ENCODE assay signal across 14 cellular contexts in the genomic region with DNA sequence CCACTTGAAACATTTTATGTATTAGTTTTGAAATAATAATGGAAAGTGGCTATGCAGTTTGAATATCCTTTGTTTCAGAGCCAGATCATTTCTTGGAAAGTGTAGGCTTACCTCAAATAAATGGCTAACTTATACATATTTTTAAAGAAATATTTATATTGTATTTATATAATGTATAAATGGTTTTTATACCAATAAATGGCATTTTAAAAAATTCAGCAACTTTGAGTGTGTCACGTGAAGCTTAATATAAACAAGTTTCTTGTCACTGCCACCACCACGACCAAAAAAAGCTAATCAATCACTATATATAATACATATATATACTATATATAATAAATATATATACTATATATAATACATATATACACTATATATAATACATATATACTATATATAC. TPM values are rescaled to one million over a fixed set of nuclear protein-coding genes. Genes with fewer than 3 reads are reported as not detected.
DNase-seq lines count a peak whose midpoint lies in the region; ATAC-seq and TF ChIP-seq lines count a peak whose summit lies in the region.
"Had no signal": no experiment of that assay in that cellular context is flagged by ENCODE, and none has a peak within 500 bp of the region (broad histone marks: within the 10 kb centered on the region; RNA-seq: fewer than 3 reads in every experiment).

No MANE protein-coding gene starts in this region.

- ATAC-seq in RWPE2 (ENCODE audit: low read depth) (no peak), T-helper 17 cell (no peak), right lobe of liver (no peak)

- TF ChIP-seq CTCF in RWPE2 (IDR thresholded peaks at IDR 0.05; ENCODE audit: poor library complexity, severe bottlenecking) (no peak), right lobe of liver (IDR thresholded peaks at IDR 0.05) (no peak), SK-N-SH (IDR thresholded peaks at IDR 0.05) (no peak)

- no peaks in the 10 kb centered on the region for H3K9me3 ChIP-seq in GM23248 (ENCODE audit: low read depth)
- no peaks in the 10 kb centered on the region for H3K9me3 ChIP-seq in RWPE2 (ENCODE audit: severe bottlenecking)
- no peaks in the 10 kb centered on the region for H3K9me3 ChIP-seq in T-helper 17 cell (ENCODE audit: control insufficient read depth, low read length, poor library complexity, severe bottlenecking)
- H3K9me3 ChIP-seq in right lobe of liver: no peaks in the 10 kb centered on the region
- no peaks in the 10 kb centered on the region for H3K9me3 ChIP-seq in SK-N-SH

- H3K79me2 ChIP-seq in GM23248 (ENCODE audit: insufficient read depth): peaks cover 23% of the 10 kb centered on the region
- H3K79me2 ChIP-seq in SK-N-SH (ENCODE audit: insufficient read depth): no peaks in the 10 kb centered on the region

- 75 to 84% methylated on average over 2 of the region's 2 CpGs for WGBS in GM23248 (ENCODE audit: low coverage in 1 of 2, low lambda C conversion rate in 2 of 2, missing lambda C conversion rate in 2 of 2), 2 experiments
- WGBS in right lobe of liver (ENCODE audit: insufficient coverage, low coverage, low lambda C conversion rate, missing lambda C conversion rate): 73% methylated on average over 2 of the region's 2 CpGs
- 47% methylated on average over 2 of the region's 2 CpGs for WGBS in SK-N-SH (ENCODE audit: low lambda C conversion rate)

- no peak for TF ChIP-seq POLR2A in right lobe of liver (IDR thresholded peaks at IDR 0.05)

- H3K4me2 ChIP-seq in GM23248 (ENCODE audit: unreplicated experiment) (peak overlapping the region; percentile 61), SK-N-SH (no peak overlapping the region)

- H3K27me3 ChIP-seq in GM23248 (replicated peaks; ENCODE audit: insufficient read depth): no peaks in the 10 kb centered on the region
- H3K27me3 ChIP-seq in RWPE2 (ENCODE audit: insufficient read depth, poor library complexity, severe bottlenecking): no peaks in the 10 kb centered on the region
- no peaks in the 10 kb centered on the region for H3K27me3 ChIP-seq in right lobe of liver
- H3K27me3 ChIP-seq in SK-N-SH (ENCODE audit: insufficient read depth): no peaks in the 10 kb centered on the region
- H3K27me3 ChIP-seq: MG63 had no signal

- H3K4me3 ChIP-seq in GM23248 (no peak overlapping the region), RWPE2 (ENCODE audit: severe bottlenecking) (no peak overlapping the region), right lobe of liver (no peak overlapping the region), SK-N-SH (ENCODE audit: low read depth in 2 of 2, low read length in 1 of 2) (no peak overlapping the region)

- H3F3A ChIP-seq in GM23248 (ENCODE audit: insufficient read depth) (peaks cover 46% of the 10 kb centered on the region), SK-N-SH (replicated peaks; ENCODE audit: insufficient read depth) (peaks cover 2% of the 10 kb centered on the region)

- H3K27ac ChIP-seq in GM23248: no peak overlapping the region; the same call in 1 of the 2 replicates
- H3K27ac ChIP-seq in RWPE2 (ENCODE audit: poor library complexity, severe bottlenecking): peak overlapping the region; percentile 90
- no peak overlapping the region for H3K27ac ChIP-seq in right lobe of liver
- H3K27ac ChIP-seq in SK-N-SH (ENCODE audit: low read depth in 2 of 2, low read length in 1 of 2): peak overlapping the region in 1 of 2 experiments; percentile 49; a peak in 1 of 4 replicates

- intact Hi-C loops in right lobe of liver (cut with DNase I): loop anchor here in 1 of 2 donors (10.0 kb wide), 1 partner anchor 177 kb away; no protein-coding TSS in a partner anchor

- H3K27ac Mint-ChIP-seq in T-helper 17 cell: no peak overlapping the region

- H3K36me3 ChIP-seq in GM23248 (ENCODE audit: low read depth) (peaks cover 22% of the 10 kb centered on the region; the same call in 1 of the 2 replicates), RWPE2 (ENCODE audit: low read depth) (peaks cover 10% of the 10 kb centered on the region), right lobe of liver (no peaks in the 10 kb centered on the region), SK-N-SH (replicated peaks in 1 of 2; ENCODE audit: control insufficient read depth in 1 of 2, insufficient read depth in 2 of 2, low read length in 1 of 2) (no peaks in the 10 kb centered on the region)

- H2AFZ ChIP-seq in GM23248 (no peak overlapping the region), SK-N-SH (ENCODE audit: low read depth) (no peak overlapping the region)

- peaks cover 29% of the 10 kb centered on the region for H3K4me1 ChIP-seq in GM23248 (ENCODE audit: insufficient read depth)
- H3K4me1 ChIP-seq in RWPE2 (ENCODE audit: insufficient read depth, poor library complexity, severe bottlenecking): peaks cover 30% of the 10 kb centered on the region
- peaks cover 0 to 1% (median 0%) of the 10 kb centered on the region in 4 donors for H3K4me1 ChIP-seq in right lobe of liver
- H3K4me1 ChIP-seq in SK-N-SH (ENCODE audit: control insufficient read depth in 1 of 2, insufficient read depth in 2 of 2, low read depth in 1 of 2, low read length in 1 of 2): peaks cover 0 to 5% of the 10 kb centered on the region in 2 experiments; a peak in 1 of 4 replicates

- H3K4me3 Mint-ChIP-seq in T-helper 17 cell: no peak overlapping the region

- H3K9me2 ChIP-seq in GM23248 (ENCODE audit: insufficient read depth) (no peaks in the 10 kb centered on the region), SK-N-SH (no peaks in the 10 kb centered on the region)

- H3K9ac ChIP-seq in GM23248 (no peak overlapping the region), SK-N-SH (no peak overlapping the region)

- TF ChIP-seq EP300 in SK-N-SH (IDR thresholded peaks at IDR 0.05; ENCODE audit: borderline replicate concordance in 1 of 2, low read depth in 1 of 2, low read length in 1 of 2): no peak

- no peaks in the 10 kb centered on the region for H4K20me1 ChIP-seq in GM23248 (ENCODE audit: insufficient read depth)
- no peaks in the 10 kb centered on the region for H4K20me1 ChIP-seq in SK-N-SH (ENCODE audit: insufficient read depth)

- peaks cover 21% of the 10 kb centered on the region for H3K27me3 Mint-ChIP-seq in T-helper 17 cell

- H3K36me3 Mint-ChIP-seq in T-helper 17 cell (ENCODE audit: low read depth): peaks cover 3% of the 10 kb centered on the region

- peaks cover 4% of the 10 kb centered on the region for H3K4me1 Mint-ChIP-seq in T-helper 17 cell

- no peak for DNase-seq in GM23248
- no peak for DNase-seq in RWPE2 (ENCODE audit: low spot score)
- DNase-seq in kidney tubule cell (ENCODE audit: low spot score): peak; percentile 61
- DNase-seq in T-helper 17 cell: no peak
- DNase-seq in right lobe of liver: no peak
- DNase-seq in SK-N-SH: no peak
- DNase-seq in DMS153 (lab: John Stamatoyannopoulos, UW): no peak
- DNase-seq: NCI-H2029, NCI-H2227 treated with DMSO at 0.1 percent for 48 hours, NCI-H526 treated with DMSO at 0.1 percent for 48 hours had no signal

- in situ Hi-C loops in GM23248 (cut with MboI): no loop called here

- POLR2A ChIA-PET in SK-N-SH (lab: Yijun Ruan, JAX): no interaction called here

- no peak for TF ChIP-seq RAD21 in SK-N-SH (IDR thresholded peaks at IDR 0.05; ENCODE audit: low read length)

- CTCF ChIA-PET in SK-N-SH (lab: Yijun Ruan, JAX): no interaction called here

TF ChIP-seq in SK-N-SH, 30 proteins besides CTCF, POLR2A, EP300 and RAD21 (continues in another document):
- no peak for TF ChIP-seq NRF1 (IDR thresholded peaks at IDR 0.05; ENCODE audit: low read depth, low read length)
- no peak for TF ChIP-seq ELF1 (IDR thresholded peaks at IDR 0.05)
- no peak for TF ChIP-seq RCOR1 (IDR thresholded peaks at IDR 0.05; ENCODE audit: low read length)
- no peak for TF ChIP-seq TEAD4 (IDR thresholded peaks at IDR 0.05; ENCODE audit: borderline replicate concordance, insufficient read depth)
- no peak for TF ChIP-seq JUND (IDR thresholded peaks at IDR 0.05)
- no peak for TF ChIP-seq FOSL2 (IDR thresholded peaks at IDR 0.05; ENCODE audit: borderline replicate concordance, low read depth)
- TF ChIP-seq, protein P1, sequence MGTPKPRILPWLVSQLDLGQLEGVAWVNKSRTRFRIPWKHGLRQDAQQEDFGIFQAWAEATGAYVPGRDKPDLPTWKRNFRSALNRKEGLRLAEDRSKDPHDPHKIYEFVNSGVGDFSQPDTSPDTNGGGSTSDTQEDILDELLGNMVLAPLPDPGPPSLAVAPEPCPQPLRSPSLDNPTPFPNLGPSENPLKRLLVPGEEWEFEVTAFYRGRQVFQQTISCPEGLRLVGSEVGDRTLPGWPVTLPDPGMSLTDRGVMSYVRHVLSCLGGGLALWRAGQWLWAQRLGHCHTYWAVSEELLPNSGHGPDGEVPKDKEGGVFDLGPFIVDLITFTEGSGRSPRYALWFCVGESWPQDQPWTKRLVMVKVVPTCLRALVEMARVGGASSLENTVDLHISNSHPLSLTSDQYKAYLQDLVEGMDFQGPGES (IDR thresholded peaks at IDR 0.05; ENCODE audit: low read depth, low read length): no peak
- no peak for TF ChIP-seq FOXJ3 (CRISPR knock-in tag; IDR thresholded peaks at IDR 0.05)
- no peak for TF ChIP-seq POLR2AphosphoS5 (IDR thresholded peaks at IDR 0.05; ENCODE audit: low read depth, low read length)
- TF ChIP-seq, protein P2, sequence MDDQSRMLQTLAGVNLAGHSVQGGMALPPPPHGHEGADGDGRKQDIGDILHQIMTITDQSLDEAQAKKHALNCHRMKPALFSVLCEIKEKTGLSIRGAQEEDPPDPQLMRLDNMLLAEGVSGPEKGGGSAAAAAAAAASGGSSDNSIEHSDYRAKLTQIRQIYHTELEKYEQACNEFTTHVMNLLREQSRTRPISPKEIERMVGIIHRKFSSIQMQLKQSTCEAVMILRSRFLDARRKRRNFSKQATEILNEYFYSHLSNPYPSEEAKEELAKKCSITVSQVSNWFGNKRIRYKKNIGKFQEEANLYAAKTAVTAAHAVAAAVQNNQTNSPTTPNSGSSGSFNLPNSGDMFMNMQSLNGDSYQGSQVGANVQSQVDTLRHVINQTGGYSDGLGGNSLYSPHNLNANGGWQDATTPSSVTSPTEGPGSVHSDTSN (IDR thresholded peaks at IDR 0.05): no peak
- no peak for TF ChIP-seq NFIC (IDR thresholded peaks at IDR 0.05; ENCODE audit: borderline replicate concordance)
- no peak for TF ChIP-seq RFX5 (IDR thresholded peaks at IDR 0.05; ENCODE audit: low read length)
- no peak for TF ChIP-seq TAF1 (IDR thresholded peaks at IDR 0.05; ENCODE audit: borderline replicate concordance, low read depth, low read length)
- no peak for TF ChIP-seq MXI1 (IDR thresholded peaks at IDR 0.05; ENCODE audit: low read depth, low read length)
- TF ChIP-seq, protein P3, sequence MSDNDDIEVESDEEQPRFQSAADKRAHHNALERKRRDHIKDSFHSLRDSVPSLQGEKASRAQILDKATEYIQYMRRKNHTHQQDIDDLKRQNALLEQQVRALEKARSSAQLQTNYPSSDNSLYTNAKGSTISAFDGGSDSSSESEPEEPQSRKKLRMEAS (IDR thresholded peaks at IDR 0.05; ENCODE audit: low read depth): no peak

RNA-seq across cellular contexts. Expression of a gene that starts 4.8 kb away (rescaled TPM):
- 15.3 and 18.7 TPM in 2 replicates for total RNA-seq in GM23248 (2014; rRNA removed; shearing (Covaris generic))
- polyA plus RNA-seq in GM23248 (2016; fragmentation: Nextera tagmentation; extraction: Ambion mirVana) (29.0 and 30.6 TPM in 2 replicates), SK-N-SH (2012; rRNA removed) (13.6 and 20.5 TPM in 2 replicates)
- total RNA-seq in T-helper 17 cell (1 to 10 TPM in 1 of 2 donors, under 1 TPM in 1; 0.57 to 1.5 TPM), right lobe of liver (1 to 10 TPM in 1 of 6 experiments, under 1 TPM in 1, not detected in 4; 0.80 to 1.9 TPM)
- polyA plus RNA-seq in SK-N-SH (2012; cell fraction: cytosol; rRNA removed): 15.4 and 22.0 TPM in 2 replicates
- polyA plus RNA-seq in SK-N-SH (2012; cell fraction: nucleus; rRNA removed): 59.0 and 64.8 TPM in 2 replicates
- total RNA-seq: HT-29, LHCN-M2, OCI-LY7 had no signal
